Comparison of ENCODE assay signal across 27 cellular contexts in genomic region chr1:186859995-186860394, GRCh38. TPM values are rescaled to one million over a fixed set of nuclear protein-coding genes. Genes with fewer than 3 reads are reported as not detected.
DNase-seq lines count a peak whose midpoint lies in the region; ATAC-seq, FAIRE-seq and TF ChIP-seq lines count a peak whose summit lies in the region.
"Had no signal": no experiment of that assay in that cellular context is flagged by ENCODE, and none has a peak within 500 bp of the region (broad histone marks: within the 10 kb centered on the region; RNA-seq: fewer than 3 reads in every experiment).

No MANE protein-coding gene starts in this region.

- no peaks in the 10 kb centered on the region for H3K4me1 ChIP-seq in small intestine (ENCODE audit: control insufficient read depth in 2 of 2, insufficient read depth in 1 of 2, low read depth in 1 of 2, low read length in 1 of 2)
- H3K4me1 ChIP-seq: BE2C, BLaER1 had no signal

- H3K27me3 ChIP-seq in small intestine (ENCODE audit: control insufficient read depth in 2 of 2, insufficient read depth in 2 of 2, low read length in 2 of 2), result no peaks in the 10 kb centered on the region
- H3K27me3 ChIP-seq: BE2C, BLaER1 had no signal

- FAIRE-seq in islet of Langerhans (lab: Jason Lieb, UNC), result peak; percentile 13
- peak; percentile 26 for FAIRE-seq in small intestine (lab: Jason Lieb, UNC)
- FAIRE-seq: A204.1, GM12891, GM19239 had no signal

- H3K9me3 ChIP-seq in small intestine (ENCODE audit: control insufficient read depth, low read depth), result no peaks in the 10 kb centered on the region
- H3K9me3 ChIP-seq: BE2C, BLaER1 had no signal

- POLR2A ChIA-PET in WTC11 (lab: Charles Lee), result no interaction called here

- no peak for DNase-seq in WTC11 (ENCODE audit: low spot score)
- no peak for DNase-seq in small intestine
- DNase-seq in sciatic nerve (ENCODE audit: low spot score), result no peak
- DNase-seq in GM10266 (ENCODE audit: extremely low spot score), result no peak
- DNase-seq: 8988T; ACHN; BE2C; C1 segment of cervical spinal cord; CD4-positive, alpha-beta memory T cell; CD4-positive, CD25-positive, alpha-beta regulatory T cell; CD8-positive, alpha-beta memory T cell; COR-L47; DMS 273 treated with DMSO at 0.1 percent for 48 hours; DMS153; DMS53; DMS79; DND-41; EL; GDM1 had no signal

- H3K27me3 Mint-ChIP-seq in WTC11 (ENCODE audit: low read depth), result no peaks in the 10 kb centered on the region
- H3K27me3 Mint-ChIP-seq: CD4-positive, alpha-beta memory T cell; CD4-positive, CD25-positive, alpha-beta regulatory T cell; CD8-positive, alpha-beta memory T cell had no signal

- intact Hi-C loops in sciatic nerve (cut with DNase I), result no loop called here

- no peak overlapping the region for H3K4me3 Mint-ChIP-seq in WTC11
- H3K4me3 Mint-ChIP-seq: CD14-positive monocyte; CD4-positive, alpha-beta memory T cell; CD4-positive, CD25-positive, alpha-beta regulatory T cell; CD8-positive, alpha-beta memory T cell had no signal

- H3K27ac Mint-ChIP-seq in WTC11, result no peak overlapping the region
- H3K27ac Mint-ChIP-seq: CD4-positive, alpha-beta memory T cell; CD4-positive, CD25-positive, alpha-beta regulatory T cell; CD8-positive, alpha-beta memory T cell had no signal

- no peak overlapping the region for H3K4me3 ChIP-seq in small intestine (ENCODE audit: low read depth in 1 of 2, low read length in 2 of 2)
- H3K4me3 ChIP-seq: BLaER1 had no signal

- ATAC-seq in WTC11 (no peak), HG02970 (IDR thresholded peaks at IDR 0.05; ENCODE audit: low FRiP score, unreplicated experiment) (no peak), sciatic nerve (no peak)

- H3K36me3 Mint-ChIP-seq in WTC11, result peaks cover 4% of the 10 kb centered on the region; the same call in 1 of the 2 replicates
- H3K36me3 Mint-ChIP-seq: CD4-positive, alpha-beta memory T cell; CD4-positive, CD25-positive, alpha-beta regulatory T cell; CD8-positive, alpha-beta memory T cell had no signal

- TF ChIP-seq CTCF in WTC11 (IDR thresholded peaks at IDR 0.05) (no peak), GM10266 (IDR thresholded peaks at IDR 0.05; ENCODE audit: control insufficient read depth, insufficient read depth, low read depth, missing control alignments) (no peak)

- no peak overlapping the region for H3K27ac ChIP-seq in small intestine (ENCODE audit: low read depth in 1 of 2, low read length in 1 of 2)
- H3K27ac ChIP-seq: BLaER1 had no signal

- no peaks in the 10 kb centered on the region for H3K36me3 ChIP-seq in small intestine (ENCODE audit: control insufficient read depth in 2 of 2, insufficient read depth in 2 of 2, low read length in 2 of 2)
- H3K36me3 ChIP-seq: BE2C, BLaER1 had no signal

- no peaks in the 10 kb centered on the region for H3K4me1 Mint-ChIP-seq in WTC11
- H3K4me1 Mint-ChIP-seq: CD4-positive, alpha-beta memory T cell; CD4-positive, CD25-positive, alpha-beta regulatory T cell; CD8-positive, alpha-beta memory T cell had no signal

- WGBS in small intestine, 3 donors, result 85 to 90% (median 85%) methylated on average over 2 of the region's 2 CpGs

- CTCF ChIA-PET in WTC11 (lab: Charles Lee), result interaction anchor here (1.7 kb wide), 1 partner anchor 57 kb away, joined by 3 read pairs; no protein-coding TSS in a partner anchor

- H3K9me3 Mint-ChIP-seq in WTC11, result peaks cover 7% of the 10 kb centered on the region

TF ChIP-seq in WTC11, 78 proteins besides CTCF, POLR2A, EP300 and RAD21:
- TF ChIP-seq ZNF396 (CRISPR knock-in tag; IDR thresholded peaks at IDR 0.05; ENCODE audit: borderline replicate concordance) (no peak), HMGA2 (CRISPR knock-in tag; IDR thresholded peaks at IDR 0.05) (peak; percentile 17; the same call in 1 of the 2 replicates)
TF ChIP-seq in WTC11: peak in this region for 1.

RNA-seq across cellular contexts. Expression of gene PLA2G4A, which starts 31.2 kb away (rescaled TPM):
- 1.3 to 1.5 TPM (median 1.4 TPM) in 3 replicates for total RNA-seq in WTC11 (2021)
- polyA plus RNA-seq in small intestine, result 10 to 100 TPM; 11.3 to 22.8 (median 17.0) TPM
- total RNA-seq in sciatic nerve, result 4.8 TPM
- total RNA-seq: CD4-positive, CD25-positive, alpha-beta regulatory T cell; G401 had no signal
- polyA plus RNA-seq: CD4-positive, alpha-beta memory T cell; CD4-positive, CD25-positive, alpha-beta regulatory T cell; CD8-positive, alpha-beta memory T cell had no signal
